22 cellular contexts compared by ENCODE assay signal in genomic region chr20:57410398-57411323, GRCh38. TPM values are rescaled to one million over a fixed set of nuclear protein-coding genes. Genes with fewer than 3 reads are reported as not detected.
A peak's percentile ranks its signal among the peaks of the same experiment; 100 is the strongest.
DNase-seq lines count a peak whose midpoint lies in the region; ATAC-seq, FAIRE-seq and TF ChIP-seq lines count a peak whose summit lies in the region.
"Had no signal": no experiment of that assay in that cellular context is flagged by ENCODE, and none has a peak within 500 bp of the region (broad histone marks: within the 10 kb centered on the region; RNA-seq: fewer than 3 reads in every experiment).

No MANE protein-coding gene starts in this region.

- H3K9me3 ChIP-seq in left ventricle myocardium inferior (replicated peaks) = no peaks in the 10 kb centered on the region
- no peaks in the 10 kb centered on the region for H3K9me3 ChIP-seq in T-helper 17 cell (ENCODE audit: control insufficient read depth, low read length, poor library complexity, severe bottlenecking)
- H3K9me3 ChIP-seq in HepG2 (ENCODE audit: low read length) = no peaks in the 10 kb centered on the region
- no peaks in the 10 kb centered on the region for H3K9me3 ChIP-seq in spleen
- H3K9me3 ChIP-seq in ascending aorta = no peaks in the 10 kb centered on the region
- H3K9me3 ChIP-seq: right lobe of liver had no signal

- H3K4me2 ChIP-seq in HepG2 (ENCODE audit: low read depth, low read length) = no peak overlapping the region
- H3K4me2 ChIP-seq: hepatocyte had no signal

- peak; percentile 4 for FAIRE-seq in HepG2 (lab: Jason Lieb, UNC)
- FAIRE-seq: H54, keratinocyte had no signal

- peaks cover 17% of the 10 kb centered on the region for H3K4me1 Mint-ChIP-seq in T-helper 17 cell

- TF ChIP-seq EP300 in HepG2 (IDR thresholded peaks at IDR 0.05; ENCODE audit: low read depth in 2 of 2, low read length in 2 of 2) (no peak), HepG2 (CRISPR knock-in tag; IDR thresholded peaks at IDR 0.05; ENCODE audit: borderline replicate concordance) (no peak)

- peaks cover 47% of the 10 kb centered on the region for H3K4me1 ChIP-seq in left ventricle myocardium inferior
- H3K4me1 ChIP-seq in HepG2 (ENCODE audit: insufficient read depth, low read length) = 0 out of 2 replicates have a peak, but pooled peaks cover 10% of the 10 kb centered on the region
- H3K4me1 ChIP-seq in spleen = peaks cover 0 to 84% (median 27%) of the 10 kb centered on the region in 6 donors
- peaks cover 17 to 29% of the 10 kb centered on the region in 2 donors for H3K4me1 ChIP-seq in ascending aorta
- H3K4me1 ChIP-seq: right lobe of liver had no signal

- in situ Hi-C loops in HepG2 (cut with HindIII; ENCODE audit: extremely low pct_ligation_motif_present, low pct_unique_long_range_greater_than_20kb) = no loop called here

- no peak overlapping the region for H3K4me3 ChIP-seq in left ventricle myocardium inferior
- no peak overlapping the region for H3K4me3 ChIP-seq in HepG2 (replicated peaks in 1 of 3; ENCODE audit: insufficient read depth in 1 of 3, low read depth in 2 of 3, low read length in 3 of 3)
- H3K4me3 ChIP-seq in spleen = no peak overlapping the region
- no peak overlapping the region for H3K4me3 ChIP-seq in ascending aorta
- H3K4me3 ChIP-seq: hepatocyte, right lobe of liver had no signal

- H3K36me3 ChIP-seq in left ventricle myocardium inferior (peaks cover 32% of the 10 kb centered on the region), HepG2 (replicated peaks in 1 of 2; ENCODE audit: control insufficient read depth in 1 of 2, insufficient read depth in 2 of 2, low read length in 2 of 2) (peaks cover 20 to 31% of the 10 kb centered on the region in 2 experiments), spleen (peaks cover 3 to 52% (median 50%) of the 10 kb centered on the region in 6 donors), ascending aorta (peaks cover 19 to 26% of the 10 kb centered on the region in 2 donors)

- H3K9ac ChIP-seq in HepG2 (ENCODE audit: insufficient read depth, low read depth, low read length) = no peak overlapping the region

- H3K27ac Mint-ChIP-seq in T-helper 17 cell = peak overlapping the region; percentile 83
- H3K27ac Mint-ChIP-seq: activated T-helper 1 cell treated with anti-CD3 and anti-CD28 coated beads, Interleukin-12 subunit alpha, Interleukin-12 subunit beta, Interleukin-2, Interleukin-4 antibody, amounts not matched to agents 30 ng/mL and 10 ng/mL and 1 ng/mL, durations not matched to agents 14 hours and 24 hours and 36 hours had no signal

- H4K20me1 ChIP-seq in HepG2 (ENCODE audit: insufficient read depth, low read length) = no peaks in the 10 kb centered on the region

- no peak for DNase-seq in left ventricle myocardium inferior
- DNase-seq in cardiac septum (ENCODE audit: low spot score) = no peak
- DNase-seq in T-helper 17 cell = no peak
- DNase-seq in HepG2 (ENCODE audit: low spot score) = no peak
- DNase-seq in spleen = peak; percentile 72
- DNase-seq in COR-L47 (lab: John Stamatoyannopoulos, UW) = no peak
- no peak for DNase-seq in ascending aorta (ENCODE audit: low spot score in 2 of 2)
- DNase-seq: amygdala, cerebellar nuclear complex, mesendoderm, NCI-H1092, NCI-H2081, NCI-H510A, occipital lobe, right lobe of liver, SW 1271 had no signal

- CTCF ChIA-PET in HepG2 (lab: Yijun Ruan, JAX; ENCODE audit: low intra/inter-chr PET ratio, low total read pairs) = no interaction called here

- H3K4me3 Mint-ChIP-seq in T-helper 17 cell = peak overlapping the region; percentile 67
- H3K4me3 Mint-ChIP-seq: activated T-helper 1 cell treated with anti-CD3 and anti-CD28 coated beads, Interleukin-12 subunit alpha, Interleukin-12 subunit beta, Interleukin-2, Interleukin-4 antibody, amounts not matched to agents 30 ng/mL and 10 ng/mL and 1 ng/mL, durations not matched to agents 14 hours and 24 hours and 36 hours had no signal

- POLR2A ChIA-PET in HepG2 (lab: Yijun Ruan, JAX) = no interaction called here

- TF ChIP-seq POLR2A in HepG2 (IDR thresholded peaks at IDR 0.05; ENCODE audit: insufficient read depth in 1 of 2, low read depth in 2 of 2, low read length in 2 of 2) (no peak), spleen (IDR thresholded peaks at IDR 0.05) (no peak)

- H3K36me3 Mint-ChIP-seq in T-helper 17 cell (ENCODE audit: low read depth) = no peaks in the 10 kb centered on the region

- no TSS peak for BruUV-seq in HepG2 (replicated peaks; lab: Mats Ljungman, UMichigan)

- WGBS in HepG2 (ENCODE audit: low lambda C conversion rate) = 85% methylated on average over 20 of the region's 21 CpGs
- WGBS in spleen, 5 donors = 78 to 88% (median 84%) methylated on average over 19 to 21 of the region's 21 CpGs

- H3K27me3 ChIP-seq in left ventricle myocardium inferior (ENCODE audit: low read depth) (no peaks in the 10 kb centered on the region), HepG2 (ENCODE audit: control insufficient read depth in 1 of 2, insufficient read depth in 2 of 2, low read length in 2 of 2) (peaks cover 2 to 29% of the 10 kb centered on the region in 2 experiments; a peak in 3 of 5 replicates), spleen (replicated peaks in 1 of 7) (no peaks in the 10 kb centered on the region), ascending aorta (no peaks in the 10 kb centered on the region)
- H3K27me3 ChIP-seq: hepatocyte, right lobe of liver had no signal

- intact Hi-C loops in left ventricle myocardium inferior (cut with micrococcal nuclease) = no loop called here
- intact Hi-C loops in cardiac septum (cut with DNase I) = no loop called here
- intact Hi-C loops in HepG2 (cut with micrococcal nuclease; ENCODE audit: unreplicated experiment) = no loop called here
- intact Hi-C loops in spleen (cut with DNase I; ENCODE audit: low total_unique reads) = no loop called here
- intact Hi-C loops in ascending aorta (cut with DNase I) = no loop called here

- TF ChIP-seq CTCF in left ventricle myocardium inferior (IDR thresholded peaks at IDR 0.05; ENCODE audit: borderline replicate concordance) = no peak
- no peak for TF ChIP-seq CTCF in HepG2 (CRISPR knock-in tag; IDR thresholded peaks at IDR 0.05)
- TF ChIP-seq CTCF in spleen (IDR thresholded peaks at IDR 0.05 in 8 of 11, conservative IDR thresholded peaks at IDR 0.05 in 3 of 11) = no peak
- no peak for TF ChIP-seq CTCF in ascending aorta (IDR thresholded peaks at IDR 0.05)

- peak; percentile 13 for ATAC-seq in T-helper 17 cell
- no peak; the same call in 2 of the 3 replicates for ATAC-seq in HepG2
- ATAC-seq in GM21528 (IDR thresholded peaks at IDR 0.05; ENCODE audit: low FRiP score, unreplicated experiment) = no peak

- peak overlapping the region; percentile 33 for H3K27ac ChIP-seq in left ventricle myocardium inferior (replicated peaks)
- no peak overlapping the region for H3K27ac ChIP-seq in HepG2 (ENCODE audit: extremely low read length, insufficient read depth, low read length)
- H3K27ac ChIP-seq in spleen = peak overlapping the region in 2 of 8 donors; percentile 28 to 38
- H3K27ac ChIP-seq in ascending aorta = no peak overlapping the region
- H3K27ac ChIP-seq: hepatocyte, right lobe of liver, RWPE1 had no signal

- H2AFZ ChIP-seq in HepG2 (ENCODE audit: low read length) = no peak overlapping the region
- H2AFZ ChIP-seq: hepatocyte had no signal

- no peak for TF ChIP-seq RAD21 in HepG2 (CRISPR knock-in tag; IDR thresholded peaks at IDR 0.05)

- H3K27me3 Mint-ChIP-seq in T-helper 17 cell = no peaks in the 10 kb centered on the region

- no peaks in the 10 kb centered on the region for H3K79me2 ChIP-seq in HepG2 (ENCODE audit: insufficient read depth, low read length)
- H3K79me2 ChIP-seq: hepatocyte had no signal

RNA-seq across cellular contexts. Expression of gene RBM38, which starts 19.5 kb away (rescaled TPM):
- total RNA-seq in left ventricle myocardium inferior (75.5 TPM), cardiac septum (63.1 TPM), T-helper 17 cell (100 to 1,000 TPM; 176 to 257 TPM), HepG2 (2016; rRNA removed; fragmentation: Illumina TruSeq; extraction: Trizol) (29.6 and 34.2 TPM in 2 replicates), spleen (100 to 1,000 TPM in 1 of 7 donors, 10 to 100 TPM in 6; 49.2 to 120 (median 61.6) TPM), ascending aorta (24.6 TPM)
- total RNA-seq in HepG2 (2016; cell fraction: cytosol; rRNA removed; fragmentation: Illumina TruSeq; extraction: Trizol; ENCODE audit: low read depth) = 29.5 and 32.8 TPM in 2 replicates
- total RNA-seq in HepG2 (2016; cell fraction: insoluble cytoplasmic fraction; rRNA removed; fragmentation: Illumina TruSeq; extraction: Trizol) = 24.0 and 34.3 TPM in 2 replicates
- 69.5 and 80.5 TPM in 2 replicates for total RNA-seq in HepG2 (2016; cell fraction: membrane; rRNA removed; fragmentation: Illumina TruSeq; extraction: Trizol)
- total RNA-seq in HepG2 (2016; cell fraction: nucleus; rRNA removed; fragmentation: Illumina TruSeq; extraction: Trizol) = 16.2 and 19.5 TPM in 2 replicates
- polyA plus RNA-seq in HepG2 (2011; rRNA removed) (24.2 and 30.0 TPM in 2 replicates), spleen (10 to 100 TPM; 48.6 to 87.8 (median 81.2) TPM)
- polyA plus RNA-seq in HepG2 (2011; cell fraction: cytosol; rRNA removed) = 25.8 and 35.6 TPM in 2 replicates
- polyA plus RNA-seq in HepG2 (2011; cell fraction: nucleus; rRNA removed) = 24.4 and 25.9 TPM in 2 replicates
- polyA plus RNA-seq in HepG2 (2012) = 13.9 and 24.8 TPM in 2 replicates
- polyA plus RNA-seq in HepG2 (2016; cell fraction: cytosol; fragmentation: Illumina TruSeq; extraction: Trizol; ENCODE audit: low read depth) = 44.0 and 53.1 TPM in 2 replicates
- polyA plus RNA-seq in HepG2 (2016; cell fraction: insoluble cytoplasmic fraction; fragmentation: Illumina TruSeq; extraction: Trizol; ENCODE audit: low read depth) = 40.7 and 50.0 TPM in 2 replicates
- 80.4 and 89.1 TPM in 2 replicates for polyA plus RNA-seq in HepG2 (2016; cell fraction: membrane; fragmentation: Illumina TruSeq; extraction: Trizol; ENCODE audit: low read depth)
- 34.0 and 39.8 TPM in 2 replicates for polyA plus RNA-seq in HepG2 (2016; cell fraction: nucleus; fragmentation: Illumina TruSeq; extraction: Trizol; ENCODE audit: insufficient read depth, low read depth)
- 9.8 and 33.7 TPM in 2 replicates for polyA minus RNA-seq in HepG2 (2011; rRNA and poly(A)+ RNA removed; ENCODE audit: low replicate concordance)
- 16.2 and 17.4 TPM in 2 replicates for polyA minus RNA-seq in HepG2 (2011; cell fraction: cytosol; rRNA and poly(A)+ RNA removed)
- polyA minus RNA-seq in HepG2 (2011; cell fraction: nucleus; rRNA and poly(A)+ RNA removed) = 6.2 and 7.1 TPM in 2 replicates

RNA-seq across cellular contexts. Expression of gene RAE1, which starts 59.6 kb away (rescaled TPM):
- total RNA-seq in left ventricle myocardium inferior (15.3 TPM), cardiac septum (13.8 TPM), T-helper 17 cell (10 to 100 TPM; 40.5 to 40.6 TPM), HepG2 (2016; rRNA removed; fragmentation: Illumina TruSeq; extraction: Trizol) (72.9 and 84.7 TPM in 2 replicates), spleen (10 to 100 TPM; 22.0 to 41.3 (median 24.2) TPM), ascending aorta (9.5 TPM)
- total RNA-seq in HepG2 (2016; cell fraction: cytosol; rRNA removed; fragmentation: Illumina TruSeq; extraction: Trizol; ENCODE audit: low read depth) = 7.0 TPM in 2 replicates
- total RNA-seq in HepG2 (2016; cell fraction: insoluble cytoplasmic fraction; rRNA removed; fragmentation: Illumina TruSeq; extraction: Trizol) = 69.1 and 75.0 TPM in 2 replicates
- 12.7 and 13.6 TPM in 2 replicates for total RNA-seq in HepG2 (2016; cell fraction: membrane; rRNA removed; fragmentation: Illumina TruSeq; extraction: Trizol)
- total RNA-seq in HepG2 (2016; cell fraction: nucleus; rRNA removed; fragmentation: Illumina TruSeq; extraction: Trizol) = 52.3 and 56.5 TPM in 2 replicates
- polyA plus RNA-seq in HepG2 (2011; rRNA removed) (29.2 and 36.1 TPM in 2 replicates), spleen (10 to 100 TPM; 16.2 to 20.2 (median 16.7) TPM)
- 38.8 and 67.0 TPM in 2 replicates for polyA plus RNA-seq in HepG2 (2011; cell fraction: cytosol; rRNA removed)
- polyA plus RNA-seq in HepG2 (2011; cell fraction: nucleus; rRNA removed) = 104 and 106 TPM in 2 replicates
- 40.7 and 46.9 TPM in 2 replicates for polyA plus RNA-seq in HepG2 (2012)
- 5.7 and 6.3 TPM in 2 replicates for polyA plus RNA-seq in HepG2 (2016; cell fraction: cytosol; fragmentation: Illumina TruSeq; extraction: Trizol; ENCODE audit: low read depth)
- polyA plus RNA-seq in HepG2 (2016; cell fraction: insoluble cytoplasmic fraction; fragmentation: Illumina TruSeq; extraction: Trizol; ENCODE audit: low read depth) = 85.9 and 97.1 TPM in 2 replicates
- polyA plus RNA-seq in HepG2 (2016; cell fraction: membrane; fragmentation: Illumina TruSeq; extraction: Trizol; ENCODE audit: low read depth) = 6.4 and 8.4 TPM in 2 replicates
- polyA plus RNA-seq in HepG2 (2016; cell fraction: nucleus; fragmentation: Illumina TruSeq; extraction: Trizol; ENCODE audit: insufficient read depth, low read depth) = 70.0 and 74.0 TPM in 2 replicates
- 47.5 and 58.8 TPM in 2 replicates for polyA minus RNA-seq in HepG2 (2011; rRNA and poly(A)+ RNA removed; ENCODE audit: low replicate concordance)
- polyA minus RNA-seq in HepG2 (2011; cell fraction: cytosol; rRNA and poly(A)+ RNA removed) = 20.8 and 32.8 TPM in 2 replicates
- polyA minus RNA-seq in HepG2 (2011; cell fraction: nucleus; rRNA and poly(A)+ RNA removed) = 119 and 124 TPM in 2 replicates
